In the genomic region with DNA sequence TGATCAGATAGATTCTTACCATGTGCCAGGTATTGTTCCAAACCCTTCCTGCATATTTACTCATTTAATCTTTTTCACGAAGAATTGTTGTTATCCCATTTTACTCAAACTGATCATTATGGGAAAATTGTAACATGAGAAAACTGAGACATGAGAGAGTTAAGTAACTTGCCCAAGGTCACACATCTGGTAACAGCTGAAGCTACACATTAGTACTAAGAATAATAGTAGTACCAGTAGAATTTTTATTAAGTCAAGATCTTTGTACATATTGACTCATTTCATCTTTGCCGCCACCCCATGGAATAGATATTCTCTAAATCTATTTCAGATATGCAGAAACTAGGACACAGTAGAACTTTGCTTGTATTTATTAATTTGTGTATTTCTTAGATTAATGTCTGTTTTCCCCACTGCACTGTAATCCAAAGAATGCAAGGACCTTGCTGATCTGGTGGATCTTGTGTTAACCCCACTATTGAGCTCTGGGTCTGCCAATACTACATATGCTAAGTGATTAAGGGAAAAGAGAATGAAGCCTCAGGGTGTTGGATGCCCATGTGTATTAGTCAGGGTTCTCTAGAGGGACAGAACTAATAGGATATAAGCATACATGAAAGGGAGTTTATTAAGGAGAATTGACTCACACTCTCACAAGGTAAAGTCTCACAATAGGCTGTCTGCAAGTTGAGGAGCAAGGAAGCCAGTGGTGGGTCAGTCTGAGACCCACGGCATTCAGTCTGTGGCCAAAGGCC, we compare ENCODE assay signal across 21 cellular contexts.
DNase-seq lines count a peak whose midpoint lies in the region; ATAC-seq, FAIRE-seq and TF ChIP-seq lines count a peak whose summit lies in the region.
"Had no signal": no experiment of that assay in that cellular context is flagged by ENCODE, and none has a peak within 500 bp of the region (broad histone marks: within the 10 kb centered on the region; RNA-seq: fewer than 3 reads in every experiment).

No MANE protein-coding gene starts in this region.

- no peak overlapping the region for H2BK120ac ChIP-seq in mesenchymal stem cell (ENCODE audit: low read depth, low read length)

- H3K9me1 ChIP-seq in endothelial cell of umbilical vein (replicated peaks; ENCODE audit: control insufficient read depth, extremely low read depth, insufficient read depth, low read length): peaks cover 3% of the 10 kb centered on the region

- H3K4ac ChIP-seq in mesenchymal stem cell (ENCODE audit: low read depth in 1 of 2, low read length in 2 of 2): no peak overlapping the region

- H3K9ac ChIP-seq in endothelial cell of umbilical vein (replicated peaks; ENCODE audit: extremely low read depth, insufficient read depth, low read length): no peak overlapping the region
- no peak overlapping the region for H3K9ac ChIP-seq in mesenchymal stem cell (ENCODE audit: low read length)

- no peak overlapping the region for H3K4me2 ChIP-seq in endothelial cell of umbilical vein (ENCODE audit: insufficient read depth, low read length)
- no peak overlapping the region for H3K4me2 ChIP-seq in mesenchymal stem cell (ENCODE audit: low read length, poor library complexity, severe bottlenecking)

- H3K79me1 ChIP-seq in mesenchymal stem cell (replicated peaks; ENCODE audit: low read length, poor library complexity, severe bottlenecking): peaks cover 44% of the 10 kb centered on the region

- no peak for ATAC-seq in GM21576 (IDR thresholded peaks at IDR 0.05; ENCODE audit: unreplicated experiment)
- ATAC-seq: left lobe of liver, mucosa of descending colon had no signal

- H3K18ac ChIP-seq in mesenchymal stem cell (ENCODE audit: low read depth in 1 of 2, low read length in 2 of 2): no peak overlapping the region

- H3K4me1 ChIP-seq in endothelial cell of umbilical vein (ENCODE audit: control insufficient read depth, extremely low read depth, insufficient read depth, low read length) (peaks cover 16% of the 10 kb centered on the region), mesenchymal stem cell (ENCODE audit: control insufficient read depth, insufficient read depth, low read depth, low read length) (peaks cover 2% of the 10 kb centered on the region)

- no peaks in the 10 kb centered on the region for H3K36me3 ChIP-seq in endothelial cell of umbilical vein (ENCODE audit: control insufficient read depth in 2 of 2, extremely low read depth in 1 of 2, insufficient read depth in 2 of 2, low read length in 2 of 2)
- H3K36me3 ChIP-seq in mesenchymal stem cell (ENCODE audit: control insufficient read depth in 1 of 2, insufficient read depth in 2 of 2, low read depth in 1 of 2, low read length in 2 of 2): peaks cover 4 to 7% of the 10 kb centered on the region in 2 experiments
- H3K36me3 ChIP-seq: ascending aorta, esophagus squamous epithelium, neutrophil, sigmoid colon had no signal

- H3K14ac ChIP-seq in mesenchymal stem cell (ENCODE audit: low read length in 2 of 2): no peak overlapping the region

- POLR2A ChIA-PET in endothelial cell of umbilical vein (lab: Charles Lee) (no interaction called here), GM10248 (lab: Yijun Ruan, JAX) (no interaction called here)

- H3K79me2 ChIP-seq in endothelial cell of umbilical vein (ENCODE audit: control insufficient read depth, insufficient read depth, low read length): peaks cover 15% of the 10 kb centered on the region

- H3K4me3 ChIP-seq in endothelial cell of umbilical vein (replicated peaks in 1 of 3; ENCODE audit: insufficient read depth in 1 of 3, low read depth in 1 of 3, low read length in 3 of 3) (no peak overlapping the region), mesenchymal stem cell (ENCODE audit: insufficient read depth in 1 of 2, low read depth in 1 of 2, low read length in 2 of 2) (no peak overlapping the region), coronary artery (no peak overlapping the region)
- H3K4me3 ChIP-seq: ascending aorta, esophagus squamous epithelium, mucosa of descending colon, sigmoid colon had no signal

- H3K27me3 ChIP-seq in endothelial cell of umbilical vein (ENCODE audit: control insufficient read depth in 2 of 2, insufficient read depth in 2 of 2, low read length in 2 of 2): no peaks in the 10 kb centered on the region
- no peaks in the 10 kb centered on the region for H3K27me3 ChIP-seq in mesenchymal stem cell (ENCODE audit: control insufficient read depth in 1 of 2, insufficient read depth in 1 of 2, low read length in 2 of 2)
- H3K27me3 ChIP-seq: ascending aorta, esophagus squamous epithelium, sigmoid colon had no signal

- H4K8ac ChIP-seq in mesenchymal stem cell (ENCODE audit: low read length): no peak overlapping the region

- H2AK5ac ChIP-seq in mesenchymal stem cell (ENCODE audit: low read length, severe bottlenecking): no peak overlapping the region

- no TSS peak for BruUV-seq in endothelial cell of umbilical vein (replicated peaks; lab: Mats Ljungman, UMichigan)

- peaks cover 8% of the 10 kb centered on the region for H4K20me1 ChIP-seq in endothelial cell of umbilical vein (replicated peaks; ENCODE audit: control insufficient read depth, extremely low read depth, insufficient read depth, low read length)

- TF ChIP-seq CTCF in endothelial cell of umbilical vein (IDR thresholded peaks at IDR 0.05; ENCODE audit: extremely low read depth in 1 of 2, insufficient read depth in 1 of 2, low read depth in 1 of 2, low read length in 2 of 2): no peak
- TF ChIP-seq CTCF in GM10248 (IDR thresholded peaks at IDR 0.05; ENCODE audit: control extremely low read depth, extremely low read depth, low read depth, missing control alignments): no peak
- no peak for TF ChIP-seq CTCF in coronary artery (IDR thresholded peaks at IDR 0.05)

- H4K91ac ChIP-seq in mesenchymal stem cell (ENCODE audit: low read length): no peak overlapping the region

- no peak overlapping the region for H2AFZ ChIP-seq in endothelial cell of umbilical vein (ENCODE audit: low read depth, low read length)
- H2AFZ ChIP-seq in mesenchymal stem cell (ENCODE audit: low read depth, low read length): no peak overlapping the region

- H2BK5ac ChIP-seq in mesenchymal stem cell (ENCODE audit: low read depth, low read length, poor library complexity, severe bottlenecking): no peak overlapping the region

- dilution Hi-C loops in endothelial cell of umbilical vein (cut with MboI; ENCODE audit: extremely low pct_ligation_motif_present, low sequenced_read_pairs): no loop called here

- 92% methylated on average over 1 of the region's 3 CpGs for WGBS in mesenchymal stem cell

- H3K9me3 ChIP-seq in endothelial cell of umbilical vein (replicated peaks; ENCODE audit: control insufficient read depth, insufficient read depth, low read length) (no peaks in the 10 kb centered on the region), mesenchymal stem cell (ENCODE audit: control insufficient read depth, low read length) (no peaks in the 10 kb centered on the region)
- H3K9me3 ChIP-seq: ascending aorta, esophagus squamous epithelium, mucosa of descending colon, neutrophil, sigmoid colon had no signal

- FAIRE-seq in endothelial cell of umbilical vein (lab: Jason Lieb, UNC): peak; percentile 35
- no peak for FAIRE-seq in frontal cortex (lab: Jason Lieb, UNC)
- FAIRE-seq: G401.6 had no signal

- H3K23ac ChIP-seq in mesenchymal stem cell (ENCODE audit: low read length in 2 of 2): no peak overlapping the region

- H2BK12ac ChIP-seq in mesenchymal stem cell (ENCODE audit: low read length in 2 of 2): no peak overlapping the region

- peak; percentile 30 for DNase-seq in AG20443 (ENCODE audit: low spot score)
- peak; percentile 92 for DNase-seq in M059J (ENCODE audit: low read depth)
- no peak for DNase-seq in endothelial cell of umbilical vein (ENCODE audit: low read depth, low spot score)
- peak; percentile 51 for DNase-seq in mesenchymal stem cell
- no peak for DNase-seq in frontal cortex (ENCODE audit: low spot score in 2 of 2)
- DNase-seq in GM10248 (ENCODE audit: extremely low spot score): no peak
- DNase-seq in coronary artery (ENCODE audit: low spot score): no peak
- DNase-seq: activated CD4-positive, alpha-beta T cell treated with anti-CD3 and anti-CD28 coated beads, Interleukin-2, amount 10 ng/mL, durations not matched to agents 7 days and 5 days; activated naive CD4-positive, alpha-beta T cell treated with Interleukin-2 at 50 U/mL for 16 hours; COR-L47; esophagus squamous epithelium; hypothalamus; mucosa of descending colon; NCI-H1436 treated with DMSO at 0.1 percent for 48 hours; RPMI8226; sigmoid colon had no signal

- intact Hi-C loops in endothelial cell of umbilical vein (cut with micrococcal nuclease): no loop called here

- CTCF ChIA-PET in endothelial cell of umbilical vein (lab: Charles Lee) (interaction anchor here (1.1 kb wide), 1 partner anchor 9 kb away, joined by 3 read pairs; no protein-coding TSS in a partner anchor), GM10248 (lab: Yijun Ruan, JAX) (interaction anchor here (1.4 kb wide), 1 partner anchor 11 kb away, joined by 3 read pairs; no protein-coding TSS in a partner anchor)

- H3K27ac ChIP-seq in endothelial cell of umbilical vein (ENCODE audit: insufficient read depth, low read depth, low read length) (no peak overlapping the region), mesenchymal stem cell (ENCODE audit: low read length, poor library complexity, severe bottlenecking) (no peak overlapping the region), coronary artery (no peak overlapping the region)
- H3K27ac ChIP-seq: ascending aorta, esophagus squamous epithelium, neutrophil had no signal

- no peak overlapping the region for H2BK15ac ChIP-seq in mesenchymal stem cell (ENCODE audit: low read depth, poor library complexity, severe bottlenecking)

- TF ChIP-seq POLR2A in endothelial cell of umbilical vein (IDR thresholded peaks at IDR 0.05; ENCODE audit: low read depth, low read length): no peak

TF ChIP-seq in endothelial cell of umbilical vein, 7 proteins besides CTCF, POLR2A, EP300 and RAD21:
- TF ChIP-seq MYC (IDR thresholded peaks at IDR 0.05; ENCODE audit: low read depth, low read length) (no peak), POLR2AphosphoS5 (IDR thresholded peaks at IDR 0.05; ENCODE audit: insufficient read depth, low read depth, low read length) (no peak)

Comparison
In these comparisons a context has a peak if more than half of its experiments do, and no peak if none do; other contexts are left out.
1. DNase-seq: peak in AG20443 (single experiment), M059J (single experiment) and mesenchymal stem cell (single experiment); none in endothelial cell of umbilical vein (single experiment), frontal cortex (0 of 2), GM10248 (single experiment) and coronary artery (single experiment).